Comparison of ENCODE assay signal across 17 cellular contexts in the genomic region with DNA sequence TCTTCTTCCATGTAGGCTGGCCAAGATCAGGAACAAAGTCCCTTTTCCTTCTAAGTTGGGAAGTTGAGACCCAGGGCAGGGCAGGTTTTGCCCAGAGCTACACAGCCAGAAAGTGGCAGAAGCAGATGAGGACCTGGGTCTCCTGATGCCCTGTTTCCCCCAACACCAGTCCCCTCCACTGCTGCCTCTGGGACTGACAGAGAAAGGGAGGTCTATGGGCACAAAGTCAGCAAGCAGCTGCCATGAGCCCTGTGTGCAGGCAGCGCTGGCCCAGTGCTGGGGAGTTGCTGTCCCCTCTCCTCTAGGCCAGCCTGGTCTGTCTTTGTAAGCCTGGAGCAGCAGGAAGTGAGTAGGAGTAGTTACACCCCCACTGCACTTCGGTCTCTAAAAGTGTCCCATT. TPM values are rescaled to one million over a fixed set of nuclear protein-coding genes. Genes with fewer than 3 reads are reported as not detected.
"Had no signal": no experiment of that assay in that cellular context is flagged by ENCODE, and none has a peak within 500 bp of the region (broad histone marks: within the 10 kb centered on the region; RNA-seq: fewer than 3 reads in every experiment).

No MANE protein-coding gene starts in this region.

- H3K27me3 ChIP-seq: gastroesophageal sphincter, tibial nerve had no signal

- H3K27ac ChIP-seq: esophagus squamous epithelium, gastroesophageal sphincter, left lung, lower lobe of right lung, psoas muscle, tibial nerve had no signal

- H3K36me3 Mint-ChIP-seq: immature natural killer cell; memory B cell; natural killer cell treated with Interleukin-12 subunit alpha and Interleukin-12 subunit beta and Interleukin-15 and Interleukin-18, amount 100 ng/mL, for 72 hours had no signal

- H3K4me1 Mint-ChIP-seq: central memory CD8-positive, alpha-beta T cell; immature natural killer cell; memory B cell had no signal

- H3K4me3 Mint-ChIP-seq: central memory CD8-positive, alpha-beta T cell; effector memory CD8-positive, alpha-beta T cell; immature natural killer cell; memory B cell; natural killer cell treated with Interleukin-12 subunit alpha and Interleukin-12 subunit beta and Interleukin-15 and Interleukin-18, amount 100 ng/mL, for 72 hours had no signal

- H3K9me3 ChIP-seq: esophagus squamous epithelium, gastroesophageal sphincter, left lung, lower lobe of right lung, psoas muscle had no signal

- H3K4me3 ChIP-seq: esophagus squamous epithelium, gastroesophageal sphincter, left lung, lower lobe of right lung, psoas muscle, smooth muscle cell, tibial nerve had no signal

- H3K4me1 ChIP-seq: esophagus squamous epithelium, left lung, lower lobe of right lung, psoas muscle, tibial nerve had no signal

- H3K27ac Mint-ChIP-seq: effector memory CD8-positive, alpha-beta T cell; immature natural killer cell; memory B cell; natural killer cell treated with Interleukin-12 subunit alpha and Interleukin-12 subunit beta and Interleukin-15 and Interleukin-18, amount 100 ng/mL, for 72 hours had no signal

- ATAC-seq: effector memory CD8-positive, alpha-beta T cell; gastroesophageal sphincter; left lung; lower lobe of right lung; natural killer cell treated with Interleukin-12 subunit alpha and Interleukin-12 subunit beta and Interleukin-15 and Interleukin-18, amount 100 ng/mL, for 72 hours; psoas muscle had no signal

- DNase-seq: effector memory CD8-positive, alpha-beta T cell; esophagus squamous epithelium; foreskin fibroblast; immature natural killer cell; left lung; lower lobe of right lung; midbrain; psoas muscle; stimulated activated CD4-positive, alpha-beta T cell treated with anti-CD3 and anti-CD28 coated beads, Interleukin-2, amount 100 ng/mL, for 48 hours; stimulated activated naive CD4-positive, alpha-beta T cell treated with Interleukin-2 at 50 U/mL for 16 hours had no signal

- H3K36me3 ChIP-seq: esophagus squamous epithelium, gastroesophageal sphincter, left lung, lower lobe of right lung, tibial nerve had no signal

- H3K4me2 ChIP-seq: smooth muscle cell had no signal

- H3K9me3 Mint-ChIP-seq: central memory CD8-positive, alpha-beta T cell; effector memory CD8-positive, alpha-beta T cell; immature natural killer cell; memory B cell; natural killer cell treated with Interleukin-12 subunit alpha and Interleukin-12 subunit beta and Interleukin-15 and Interleukin-18, amount 100 ng/mL, for 72 hours had no signal

RNA-seq across cellular contexts. Expression of a gene that starts 46.9 kb away (rescaled TPM):
- total RNA-seq: epithelial cell of proximal tubule had no signal
- polyA plus RNA-seq: immature natural killer cell had no signal
